12 cellular contexts compared by ENCODE assay signal in genomic region chr10:61898435-61898778, GRCh38. TPM values are rescaled to one million over a fixed set of nuclear protein-coding genes. Genes with fewer than 3 reads are reported as not detected.
DNase-seq lines count a peak whose midpoint lies in the region; ATAC-seq, FAIRE-seq and TF ChIP-seq lines count a peak whose summit lies in the region.
"Had no signal": no experiment of that assay in that cellular context is flagged by ENCODE, and none has a peak within 500 bp of the region (broad histone marks: within the 10 kb centered on the region; RNA-seq: fewer than 3 reads in every experiment).

No MANE protein-coding gene starts in this region.

- H3K4me1 Mint-ChIP-seq in endodermal cell = peaks cover 40% of the 10 kb centered on the region

- H3K27me3 Mint-ChIP-seq in endodermal cell (ENCODE audit: insufficient read depth) = peaks cover 39% of the 10 kb centered on the region

- H3K4me3 ChIP-seq in endodermal cell (ENCODE audit: low read length) = peak overlapping the region; percentile 75
- H3K4me3 ChIP-seq in thyroid gland (replicated peaks in 1 of 3) = no peak overlapping the region

- intact Hi-C loops in thyroid gland (cut with DNase I) = loop anchor here (10.0 kb wide), 1 partner anchor 346 kb away; no protein-coding TSS in a partner anchor

- no peaks in the 10 kb centered on the region for H3K9me3 ChIP-seq in endodermal cell (ENCODE audit: control insufficient read depth, low read length)
- H3K9me3 ChIP-seq in thyroid gland = no peaks in the 10 kb centered on the region
- H3K9me3 ChIP-seq: tibial artery had no signal

- H3K36me3 ChIP-seq in endodermal cell (ENCODE audit: control insufficient read depth, insufficient read depth, low read length) (no peaks in the 10 kb centered on the region), thyroid gland (no peaks in the 10 kb centered on the region)
- H3K36me3 ChIP-seq: tibial artery had no signal

- TF ChIP-seq POLR2A in GM12892 (IDR thresholded peaks at IDR 0.05; ENCODE audit: low read depth, low read length) (no peak), thyroid gland (IDR thresholded peaks at IDR 0.05) (no peak)

- no peaks in the 10 kb centered on the region for H3K9me3 Mint-ChIP-seq in endodermal cell

- H3K27ac ChIP-seq in 22Rv1 (peak overlapping the region; percentile 96), endodermal cell (ENCODE audit: low read depth, low read length) (no peak overlapping the region), thyroid gland (no peak overlapping the region)

- ATAC-seq in GM21786 (IDR thresholded peaks at IDR 0.05; ENCODE audit: unreplicated experiment) = no peak

- H3K27me3 ChIP-seq in endodermal cell (ENCODE audit: control insufficient read depth, insufficient read depth, low read length, poor library complexity, severe bottlenecking) (peaks cover 31% of the 10 kb centered on the region), thyroid gland (no peaks in the 10 kb centered on the region)
- H3K27me3 ChIP-seq: tibial artery had no signal

- FAIRE-seq in GM12892 (lab: Jason Lieb, UNC) = peak; percentile 69

- H3K36me3 Mint-ChIP-seq in endodermal cell (ENCODE audit: low read depth) = no peaks in the 10 kb centered on the region

- no peak overlapping the region for H3K27ac Mint-ChIP-seq in endodermal cell

- H3K4me1 ChIP-seq in endodermal cell (ENCODE audit: control insufficient read depth, insufficient read depth, low read length) = peaks cover 5% of the 10 kb centered on the region
- H3K4me1 ChIP-seq in thyroid gland = peaks cover 6 to 7% of the 10 kb centered on the region in 2 donors

- TF ChIP-seq CTCF in 22Rv1 (IDR thresholded peaks at IDR 0.05) = no peak
- TF ChIP-seq CTCF in endodermal cell (conservative IDR thresholded peaks at IDR 0.05) = no peak
- TF ChIP-seq CTCF in thyroid gland (IDR thresholded peaks at IDR 0.05) = no peak
- TF ChIP-seq CTCF in GM10266 (IDR thresholded peaks at IDR 0.05; ENCODE audit: control insufficient read depth, insufficient read depth, low read depth, missing control alignments) = no peak

- DNase-seq in GM12892 (ENCODE audit: insufficient read length) (no peak), NCI-H748 (lab: John Stamatoyannopoulos, UW; ENCODE audit: unreplicated experiment) (peak; percentile 75), endodermal cell (no peak), thyroid gland (no peak), GM10266 (ENCODE audit: extremely low spot score) (no peak), SKM-1 treated with dmso at 0.1 percent for 144 hours (lab: John Stamatoyannopoulos, UW; ENCODE audit: unreplicated experiment) (no peak)
- DNase-seq: activated CD4-positive, alpha-beta T cell treated with anti-CD3 and anti-CD28 coated beads for 1 hour; Calu3; NCI-H2029; tibial artery had no signal

- H3K9ac ChIP-seq in endodermal cell (ENCODE audit: extremely low read depth, low read length, poor library complexity, severe bottlenecking) = no peak overlapping the region

- H3K4me3 Mint-ChIP-seq in endodermal cell = no peak overlapping the region

- WGBS in endodermal cell (ENCODE audit: insufficient coverage in 1 of 2, insufficient read length in 1 of 2), 2 experiments = 25% methylated on average over 2 of the region's 2 CpGs
- 72 to 73% methylated on average over 2 of the region's 2 CpGs for WGBS in thyroid gland, 2 donors

RNA-seq across cellular contexts. Expression of gene ARID5B, which starts 3.1 kb away (rescaled TPM):
- polyA plus RNA-seq in GM12892 (2012; ENCODE audit: missing spikeins) = 15.3 TPM
- total RNA-seq in endodermal cell (1 to 10 TPM; 1.2 to 1.8 TPM), thyroid gland (10 to 100 TPM in 3 of 4 donors, 1 to 10 TPM in 1; 7.6 to 36.3 (median 21.2) TPM)
- 5.5 TPM for polyA plus RNA-seq in endodermal cell (2013, experiment 1 of 2)
- 5.5 TPM for polyA plus RNA-seq in endodermal cell (2013, experiment 2 of 2)
